In genomic region chr15:100900895-100901169, GRCh38 we compare ENCODE assay signal across 15 cellular contexts. TPM values are rescaled to one million over a fixed set of nuclear protein-coding genes. Genes with fewer than 3 reads are reported as not detected.
"Had no signal": no experiment of that assay in that cellular context is flagged by ENCODE, and none has a peak within 500 bp of the region (broad histone marks: within the 10 kb centered on the region; RNA-seq: fewer than 3 reads in every experiment).

No MANE protein-coding gene starts in this region.

- H3K36me3 Mint-ChIP-seq: activated naive CD4-positive, alpha-beta T cell treated with anti-CD3 and anti-CD28 coated beads, Interleukin-2, amount 50 U/mL, for 72 hours; brain; immature natural killer cell had no signal

- ATAC-seq: activated naive CD4-positive, alpha-beta T cell treated with anti-CD3 and anti-CD28 coated beads, Interleukin-2, amount 50 U/mL, for 72 hours; activated T-cell treated with anti-CD3 and anti-CD28 coated beads, Interleukin-2, amount 50 U/mL, for 4 hours; lower lobe of right lung; right cardiac atrium; stimulated activated naive CD8-positive, alpha-beta T cell treated with anti-CD3 and anti-CD28 coated beads, Interleukin-15, Interleukin-2, amounts not matched to agents 100 U/mL and 50 U/mL, for 24 hours had no signal

- H3K4me1 Mint-ChIP-seq: immature natural killer cell had no signal

- H3K4me3 ChIP-seq: lower lobe of right lung had no signal

- DNase-seq: activated CD4-positive, alpha-beta T cell treated with anti-CD3 and anti-CD28 coated beads for 1 hour; activated CD4-positive, alpha-beta T cell treated with anti-CD3 and anti-CD28 coated beads, Interleukin-2, amount 50 U/mL, for 48 hours; activated effector memory CD4-positive, alpha-beta T cell treated with anti-CD3 and anti-CD28 coated beads, Interleukin-2, amount 50 U/mL, for 16 hours; activated T-cell treated with anti-CD3 and anti-CD28 coated beads, Interleukin-2, amount 50 U/mL, for 4 hours; amniotic stem cell; effector memory CD4-positive, alpha-beta T cell; glutamatergic neuron; immature natural killer cell; lower lobe of right lung; right cardiac atrium; stimulated activated naive CD8-positive, alpha-beta T cell treated with anti-CD3 and anti-CD28 coated beads, Interleukin-15, Interleukin-2, amounts not matched to agents 100 U/mL and 50 U/mL, for 24 hours; T-helper 9 cell had no signal

- H3K9me3 ChIP-seq: lower lobe of right lung had no signal

- H3K9me3 Mint-ChIP-seq: activated naive CD4-positive, alpha-beta T cell treated with anti-CD3 and anti-CD28 coated beads, Interleukin-2, amount 50 U/mL, for 72 hours; activated T-cell treated with anti-CD3 and anti-CD28 coated beads, Interleukin-2, amount 50 U/mL, for 4 hours; immature natural killer cell; neural crest cell had no signal

- H3K36me3 ChIP-seq: lower lobe of right lung had no signal

- H3K4me3 Mint-ChIP-seq: activated T-cell treated with anti-CD3 and anti-CD28 coated beads, Interleukin-2, amount 50 U/mL, for 4 hours; brain; immature natural killer cell; neural crest cell had no signal

- H3K27ac Mint-ChIP-seq: activated naive CD4-positive, alpha-beta T cell treated with anti-CD3 and anti-CD28 coated beads, Interleukin-2, amount 50 U/mL, for 72 hours; immature natural killer cell had no signal

RNA-seq across cellular contexts. Expression of gene ALDH1A3, which starts 21.2 kb away (rescaled TPM):
- total RNA-seq: activated naive CD4-positive, alpha-beta T cell treated with anti-CD3 and anti-CD28 coated beads, Interleukin-2, amount 50 U/mL, for 72 hours had no signal
- polyA plus RNA-seq: immature natural killer cell had no signal
